ENCODE assay signal across 1 cellular context in the genomic region with DNA sequence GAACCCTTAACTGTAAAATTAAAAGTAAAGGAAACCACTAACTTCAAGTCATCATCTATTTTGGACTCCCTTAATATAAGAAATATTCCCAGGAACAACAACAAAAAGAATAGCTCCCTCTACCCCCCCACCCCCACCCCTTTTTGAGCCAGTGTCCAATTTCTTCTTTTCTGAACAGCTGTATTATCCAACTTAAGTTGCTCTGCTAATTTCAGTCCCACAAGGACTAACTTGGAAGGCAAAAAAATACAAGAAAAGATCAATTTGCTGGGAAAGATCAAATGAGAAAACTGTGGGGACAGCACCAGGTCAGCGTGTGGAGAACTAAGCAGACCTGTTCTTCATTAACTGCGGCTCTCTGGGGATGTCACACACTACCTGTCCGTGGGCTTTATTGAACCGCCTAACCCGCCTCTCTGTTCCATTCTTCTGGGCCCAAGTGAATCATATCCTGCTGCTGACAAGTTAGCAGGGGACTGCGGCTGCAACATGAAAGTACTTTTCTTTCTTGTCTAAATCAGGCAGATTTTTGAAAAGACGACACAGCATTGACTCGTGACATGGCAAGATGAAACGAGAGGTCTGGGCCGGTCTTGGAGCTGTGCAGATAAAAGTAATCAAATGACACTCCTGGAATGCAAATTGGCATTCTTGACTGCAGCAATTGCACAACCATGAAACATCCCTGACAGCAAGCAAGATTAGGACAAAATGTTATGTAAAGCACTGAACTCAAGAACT.
TF ChIP-seq lines count a peak whose summit lies in the region.

No MANE protein-coding gene starts in this region.

TF ChIP-seq in SK-N-SH, 30 proteins besides CTCF, POLR2A, EP300 and RAD21 (continued from another document):
- TF ChIP-seq, protein P1, sequence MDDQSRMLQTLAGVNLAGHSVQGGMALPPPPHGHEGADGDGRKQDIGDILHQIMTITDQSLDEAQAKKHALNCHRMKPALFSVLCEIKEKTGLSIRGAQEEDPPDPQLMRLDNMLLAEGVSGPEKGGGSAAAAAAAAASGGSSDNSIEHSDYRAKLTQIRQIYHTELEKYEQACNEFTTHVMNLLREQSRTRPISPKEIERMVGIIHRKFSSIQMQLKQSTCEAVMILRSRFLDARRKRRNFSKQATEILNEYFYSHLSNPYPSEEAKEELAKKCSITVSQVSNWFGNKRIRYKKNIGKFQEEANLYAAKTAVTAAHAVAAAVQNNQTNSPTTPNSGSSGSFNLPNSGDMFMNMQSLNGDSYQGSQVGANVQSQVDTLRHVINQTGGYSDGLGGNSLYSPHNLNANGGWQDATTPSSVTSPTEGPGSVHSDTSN (IDR thresholded peaks at IDR 0.05), result peak; percentile 58
- TF ChIP-seq, protein P2, sequence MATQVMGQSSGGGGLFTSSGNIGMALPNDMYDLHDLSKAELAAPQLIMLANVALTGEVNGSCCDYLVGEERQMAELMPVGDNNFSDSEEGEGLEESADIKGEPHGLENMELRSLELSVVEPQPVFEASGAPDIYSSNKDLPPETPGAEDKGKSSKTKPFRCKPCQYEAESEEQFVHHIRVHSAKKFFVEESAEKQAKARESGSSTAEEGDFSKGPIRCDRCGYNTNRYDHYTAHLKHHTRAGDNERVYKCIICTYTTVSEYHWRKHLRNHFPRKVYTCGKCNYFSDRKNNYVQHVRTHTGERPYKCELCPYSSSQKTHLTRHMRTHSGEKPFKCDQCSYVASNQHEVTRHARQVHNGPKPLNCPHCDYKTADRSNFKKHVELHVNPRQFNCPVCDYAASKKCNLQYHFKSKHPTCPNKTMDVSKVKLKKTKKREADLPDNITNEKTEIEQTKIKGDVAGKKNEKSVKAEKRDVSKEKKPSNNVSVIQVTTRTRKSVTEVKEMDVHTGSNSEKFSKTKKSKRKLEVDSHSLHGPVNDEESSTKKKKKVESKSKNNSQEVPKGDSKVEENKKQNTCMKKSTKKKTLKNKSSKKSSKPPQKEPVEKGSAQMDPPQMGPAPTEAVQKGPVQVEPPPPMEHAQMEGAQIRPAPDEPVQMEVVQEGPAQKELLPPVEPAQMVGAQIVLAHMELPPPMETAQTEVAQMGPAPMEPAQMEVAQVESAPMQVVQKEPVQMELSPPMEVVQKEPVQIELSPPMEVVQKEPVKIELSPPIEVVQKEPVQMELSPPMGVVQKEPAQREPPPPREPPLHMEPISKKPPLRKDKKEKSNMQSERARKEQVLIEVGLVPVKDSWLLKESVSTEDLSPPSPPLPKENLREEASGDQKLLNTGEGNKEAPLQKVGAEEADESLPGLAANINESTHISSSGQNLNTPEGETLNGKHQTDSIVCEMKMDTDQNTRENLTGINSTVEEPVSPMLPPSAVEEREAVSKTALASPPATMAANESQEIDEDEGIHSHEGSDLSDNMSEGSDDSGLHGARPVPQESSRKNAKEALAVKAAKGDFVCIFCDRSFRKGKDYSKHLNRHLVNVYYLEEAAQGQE (IDR thresholded peaks at IDR 0.05; ENCODE audit: low read depth, low read length), result no peak
- TF ChIP-seq GABPA (IDR thresholded peaks at IDR 0.05; ENCODE audit: low read depth), result no peak
- no peak for TF ChIP-seq NRF1 (IDR thresholded peaks at IDR 0.05; ENCODE audit: low read depth, low read length)
